21 cellular contexts compared by ENCODE assay signal in genomic region chr3:13853978-13854296, GRCh38. TPM values are rescaled to one million over a fixed set of nuclear protein-coding genes. Genes with fewer than 3 reads are reported as not detected.
DNase-seq lines count a peak whose midpoint lies in the region; FAIRE-seq and TF ChIP-seq lines count a peak whose summit lies in the region.
"Had no signal": no experiment of that assay in that cellular context is flagged by ENCODE, and none has a peak within 500 bp of the region (broad histone marks: within the 10 kb centered on the region; RNA-seq: fewer than 3 reads in every experiment).

No MANE protein-coding gene starts in this region.

- H3K36me3 ChIP-seq in CD4-positive, alpha-beta memory T cell (ENCODE audit: insufficient read depth, low read length), result no peaks in the 10 kb centered on the region
- H3K36me3 ChIP-seq in kidney (ENCODE audit: control insufficient read depth in 1 of 2, insufficient read depth in 2 of 2, low read length in 2 of 2) (no peaks in the 10 kb centered on the region), prostate gland (no peaks in the 10 kb centered on the region)
- H3K36me3 ChIP-seq: SJCRH30 had no signal

- peaks cover 18% of the 10 kb centered on the region for H3K4me1 ChIP-seq in CD4-positive, alpha-beta memory T cell (ENCODE audit: insufficient read depth, low read length)
- H3K4me1 ChIP-seq in kidney (ENCODE audit: control insufficient read depth in 1 of 2, insufficient read depth in 1 of 2, low read depth in 1 of 2, low read length in 2 of 2) (no peaks in the 10 kb centered on the region), prostate gland (replicated peaks) (no peaks in the 10 kb centered on the region)
- H3K4me1 ChIP-seq: SJCRH30, testis had no signal

- TF ChIP-seq CTCF in kidney (IDR thresholded peaks at IDR 0.05; ENCODE audit: borderline replicate concordance, extremely low read depth, insufficient read depth) (no peak), prostate gland (IDR thresholded peaks at IDR 0.05) (no peak)

- peak overlapping the region in 5 of 7 donors; percentile 13 to 82 (median 62) for H3K27ac Mint-ChIP-seq in CD4-positive, alpha-beta memory T cell
- H3K27ac Mint-ChIP-seq: memory B cell, nephron progenitor cell had no signal

- H3K9ac ChIP-seq in kidney (ENCODE audit: low read length in 2 of 2), result no peak overlapping the region

- no peak overlapping the region for H3K27ac ChIP-seq in CD4-positive, alpha-beta memory T cell (ENCODE audit: low read depth, low read length)
- H3K27ac ChIP-seq in kidney (ENCODE audit: low read depth in 2 of 2, low read length in 2 of 2), result no peak overlapping the region
- no peak overlapping the region for H3K27ac ChIP-seq in prostate gland
- H3K27ac ChIP-seq: C4-2B, SJCRH30, testis had no signal

- no peak for FAIRE-seq in kidney (lab: Jason Lieb, UNC)

- 24% methylated on average over 1 of the region's 1 CpG for WGBS in prostate gland

- H3K27me3 Mint-ChIP-seq in CD4-positive, alpha-beta memory T cell, result no peaks in the 10 kb centered on the region

- intact Hi-C loops in CD4-positive, alpha-beta memory T cell (cut with micrococcal nuclease), result no loop called here
- intact Hi-C loops in kidney (cut with DNase I) (no loop called here), prostate gland (cut with DNase I) (no loop called here)

- POLR2A ChIA-PET in CD4-positive, alpha-beta memory T cell (lab: Charles Lee; ENCODE audit: partially characterized antibody), result interaction anchor here (1.2 to 2.5 kb wide), 2 partner anchors 13 to 26 kb away, joined by 5 to 9 read pairs; partner anchors contain the start of gene WNT7A

- no peak for DNase-seq in CD4-positive, alpha-beta memory T cell
- DNase-seq in H4 (ENCODE audit: low spot score) (peak; percentile 69), SW 1271 (lab: John Stamatoyannopoulos, UW) (peak; percentile 22 to 32), kidney (peak; percentile 71), NCI-H2081 treated with DMSO at 0.1 percent for 48 hours (lab: John Stamatoyannopoulos, UW) (no peak), prostate gland (ENCODE audit: low spot score) (no peak), retina (no peak)
- DNase-seq: activated T-cell treated with anti-CD3 and anti-CD28 coated beads, Interleukin-2, amount 50 U/mL, for 48 hours; amygdala; GDM1; Karpas-422; NCI-H146; NCI-H345; nephron progenitor cell; SJCRH30; stimulated activated CD4-positive, alpha-beta T cell treated with anti-CD3 and anti-CD28 coated beads, Interleukin-2, amount 100 ng/mL, for 24 hours; stimulated activated CD8-positive, alpha-beta memory T cell treated with anti-CD3 and anti-CD28 coated beads, Interleukin-4, amount 100 ng/mL, for 48 hours; T-helper 9 cell; testis had no signal

- no peak overlapping the region for H3K4me3 ChIP-seq in CD4-positive, alpha-beta memory T cell (ENCODE audit: low read length in 2 of 2)
- no peak overlapping the region for H3K4me3 ChIP-seq in kidney (ENCODE audit: low read length in 2 of 2)
- no peak overlapping the region for H3K4me3 ChIP-seq in prostate gland
- H3K4me3 ChIP-seq: SJCRH30, testis had no signal

- no peaks in the 10 kb centered on the region for H3K9me3 ChIP-seq in CD4-positive, alpha-beta memory T cell (ENCODE audit: control insufficient read depth in 1 of 2, low read length in 2 of 2)
- H3K9me3 ChIP-seq in kidney (ENCODE audit: control insufficient read depth in 1 of 2, low read length in 2 of 2), result no peaks in the 10 kb centered on the region
- H3K9me3 ChIP-seq in prostate gland, result no peaks in the 10 kb centered on the region
- H3K9me3 ChIP-seq: SJCRH30, testis had no signal

- peaks cover 25 to 36% of the 10 kb centered on the region in 2 donors for H3K36me3 Mint-ChIP-seq in CD4-positive, alpha-beta memory T cell
- H3K36me3 Mint-ChIP-seq: memory B cell had no signal

- H3K9me3 Mint-ChIP-seq in CD4-positive, alpha-beta memory T cell, result peaks cover 0 to 4% (median 0%) of the 10 kb centered on the region in 8 donors
- H3K9me3 Mint-ChIP-seq: nephron progenitor cell had no signal

- no peak for TF ChIP-seq POLR2A in prostate gland (IDR thresholded peaks at IDR 0.05)

- H3K4me1 Mint-ChIP-seq in CD4-positive, alpha-beta memory T cell, result peaks cover 18 to 70% (median 36%) of the 10 kb centered on the region in 4 donors
- H3K4me1 Mint-ChIP-seq: memory B cell, nephron progenitor cell had no signal

- CTCF ChIA-PET in CD4-positive, alpha-beta memory T cell (lab: Charles Lee; ENCODE audit: partially characterized antibody), result interaction anchor here (1.8 to 2.3 kb wide), 3 partner anchors 27 to 196 kb away, joined by 6 to 10 read pairs (median 7); partner anchors contain the start of gene WNT7A

- peak overlapping the region in 1 of 8 donors; percentile 33 for H3K4me3 Mint-ChIP-seq in CD4-positive, alpha-beta memory T cell
- H3K4me3 Mint-ChIP-seq: memory B cell, nephron progenitor cell had no signal

- H3K27me3 ChIP-seq in CD4-positive, alpha-beta memory T cell (ENCODE audit: insufficient read depth, low read length), result no peaks in the 10 kb centered on the region
- H3K27me3 ChIP-seq in prostate gland (replicated peaks; ENCODE audit: insufficient read depth), result no peaks in the 10 kb centered on the region
- H3K27me3 ChIP-seq: testis had no signal

RNA-seq across cellular contexts. Expression of gene WNT7A, which starts 25.9 kb away (rescaled TPM):
- total RNA-seq in CD4-positive, alpha-beta memory T cell, result 10 to 100 TPM; 18.0 to 19.3 TPM
- polyA plus RNA-seq in CD4-positive, alpha-beta memory T cell, result 1 to 10 TPM; 8.3 to 9.0 TPM
- total RNA-seq in H4 (2014; rRNA removed; shearing (Covaris generic)), result not detected in 2 replicates
- total RNA-seq in kidney, result 3.3 TPM
- 0.13 TPM for polyA plus RNA-seq in kidney (ENCODE audit: insufficient read depth, low read depth, low replicate concordance)
- under 1 TPM in 1 of 2 donors, not detected in 1; 0.11 TPM for total RNA-seq in prostate gland
- total RNA-seq: SJCRH30 had no signal

Comparison
In these comparisons a context has a peak if more than half of its experiments do, and no peak if none do; other contexts are left out.
1. DNase-seq: peak in H4 (single experiment), SW 1271 (2 of 2) and kidney (single experiment); none in CD4-positive, alpha-beta memory T cell (0 of 5), NCI-H2081 treated with DMSO at 0.1 percent for 48 hours (single experiment), prostate gland (single experiment) and retina (single experiment).